In the genomic region with DNA sequence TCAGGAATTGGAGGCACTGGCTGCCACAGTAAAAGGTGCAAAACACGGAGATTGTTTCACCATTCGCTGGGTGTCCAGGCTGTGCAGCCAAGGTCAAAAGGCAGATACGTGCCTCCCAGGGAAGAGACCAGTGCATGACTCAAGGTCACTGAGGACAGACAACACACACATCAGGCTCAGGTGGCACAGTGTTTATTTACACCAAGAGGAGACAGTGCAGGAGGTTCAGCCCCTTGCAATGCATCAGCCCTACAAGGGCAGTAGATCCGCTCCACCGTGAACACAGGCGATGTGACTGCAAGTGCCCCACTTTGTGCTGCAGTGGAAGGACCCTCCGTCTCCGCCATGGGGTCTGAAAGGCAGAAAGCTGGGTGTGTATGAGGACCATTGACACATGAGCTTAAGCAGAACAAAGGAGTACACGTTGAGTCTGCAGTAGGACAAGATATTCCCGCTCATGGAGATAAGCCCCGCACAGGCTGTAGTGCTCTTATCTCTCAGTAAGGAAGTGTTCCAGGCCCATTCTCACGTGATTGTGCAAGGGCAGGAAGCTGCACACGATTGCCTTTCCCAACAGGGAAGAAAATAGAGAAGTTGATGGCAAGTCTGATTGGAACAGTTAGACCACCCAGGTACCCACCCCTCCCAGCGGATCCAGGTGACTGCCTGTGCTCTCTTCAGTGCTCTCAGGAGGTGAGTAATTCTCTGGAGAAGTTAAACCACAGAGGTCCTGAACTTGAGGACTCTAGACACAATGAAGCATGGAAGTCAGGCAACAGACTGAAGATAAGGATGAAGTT, we compare ENCODE assay signal across 1 cellular context.
TF ChIP-seq lines count a peak whose summit lies in the region.

No MANE protein-coding gene starts in this region.

TF ChIP-seq in HepG2, 621 proteins besides CTCF, POLR2A, EP300 and RAD21 (continued from another document and continues in another):
- TF ChIP-seq, protein P1, sequence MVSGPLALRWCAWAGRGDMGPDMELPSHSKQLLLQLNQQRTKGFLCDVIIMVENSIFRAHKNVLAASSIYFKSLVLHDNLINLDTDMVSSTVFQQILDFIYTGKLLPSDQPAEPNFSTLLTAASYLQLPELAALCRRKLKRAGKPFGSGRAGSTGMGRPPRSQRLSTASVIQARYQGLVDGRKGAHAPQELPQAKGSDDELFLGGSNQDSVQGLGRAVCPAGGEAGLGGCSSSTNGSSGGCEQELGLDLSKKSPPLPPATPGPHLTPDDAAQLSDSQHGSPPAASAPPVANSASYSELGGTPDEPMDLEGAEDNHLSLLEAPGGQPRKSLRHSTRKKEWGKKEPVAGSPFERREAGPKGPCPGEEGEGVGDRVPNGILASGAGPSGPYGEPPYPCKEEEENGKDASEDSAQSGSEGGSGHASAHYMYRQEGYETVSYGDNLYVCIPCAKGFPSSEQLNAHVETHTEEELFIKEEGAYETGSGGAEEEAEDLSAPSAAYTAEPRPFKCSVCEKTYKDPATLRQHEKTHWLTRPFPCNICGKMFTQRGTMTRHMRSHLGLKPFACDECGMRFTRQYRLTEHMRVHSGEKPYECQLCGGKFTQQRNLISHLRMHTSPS (CRISPR knock-in tag; IDR thresholded peaks at IDR 0.05; ENCODE audit: low read depth) = peak; percentile 99
- TF ChIP-seq ZFP90 (CRISPR knock-in tag; IDR thresholded peaks at IDR 0.05; ENCODE audit: borderline replicate concordance) (peak; percentile 73; the same call in 1 of the 2 replicates), FOXC1 (CRISPR knock-in tag; IDR thresholded peaks at IDR 0.05; ENCODE audit: borderline replicate concordance) (peak; percentile 84; the same call in 1 of the 2 replicates), HMGA1 (CRISPR knock-in tag; conservative IDR thresholded peaks at IDR 0.05) (no peak), KAT8 (CRISPR knock-in tag; IDR thresholded peaks at IDR 0.05) (peak; percentile 50; the same call in 1 of the 2 replicates), POLR2AphosphoS2 (IDR thresholded peaks at IDR 0.05; ENCODE audit: low read depth, low read length) (no peak), SMC3 (IDR thresholded peaks at IDR 0.05; ENCODE audit: low read length) (peak; percentile 32; the same call in 1 of the 2 replicates), ZBTB20 (CRISPR knock-in tag; IDR thresholded peaks at IDR 0.05; ENCODE audit: borderline replicate concordance, low read depth) (peak; percentile 85), POGZ (CRISPR knock-in tag; IDR thresholded peaks at IDR 0.05) (peak; percentile 87), TAF1 (CRISPR knock-in tag; IDR thresholded peaks at IDR 0.05) (no peak), RNF2 (conservative IDR thresholded peaks at IDR 0.05; ENCODE audit: low read depth) (no peak), ZKSCAN8 (CRISPR knock-in tag; IDR thresholded peaks at IDR 0.05; ENCODE audit: borderline replicate concordance) (peak; percentile 86; the same call in 1 of the 2 replicates), ZNF367 (CRISPR knock-in tag; IDR thresholded peaks at IDR 0.05; ENCODE audit: borderline replicate concordance) (no peak), ZNF570 (CRISPR knock-in tag; IDR thresholded peaks at IDR 0.05; ENCODE audit: borderline replicate concordance) (no peak), ZNF510 (CRISPR knock-in tag; IDR thresholded peaks at IDR 0.05; ENCODE audit: low read depth) (no peak), ZNF749 (CRISPR knock-in tag; IDR thresholded peaks at IDR 0.05; ENCODE audit: borderline replicate concordance) (no peak), RELA (CRISPR knock-in tag; IDR thresholded peaks at IDR 0.05) (no peak), ZNF557 (CRISPR knock-in tag; IDR thresholded peaks at IDR 0.05) (no peak), SUZ12 (IDR thresholded peaks at IDR 0.05; ENCODE audit: low read depth, low read length) (no peak), SALL2 (CRISPR knock-in tag; IDR thresholded peaks at IDR 0.05) (no peak), PHF5A (CRISPR knock-in tag; IDR thresholded peaks at IDR 0.05; ENCODE audit: low read depth, unreplicated experiment) (peak; percentile 78), HHEX (CRISPR knock-in tag; IDR thresholded peaks at IDR 0.05) (no peak), ZNF629 (CRISPR knock-in tag; conservative IDR thresholded peaks at IDR 0.05) (no peak), ZSCAN22 (CRISPR knock-in tag; IDR thresholded peaks at IDR 0.05) (no peak), ZC3H4 (CRISPR knock-in tag; IDR thresholded peaks at IDR 0.05; ENCODE audit: borderline replicate concordance) (no peak), ZNF296 (CRISPR knock-in tag; conservative IDR thresholded peaks at IDR 0.05) (no peak), ZNF564 (CRISPR knock-in tag; IDR thresholded peaks at IDR 0.05) (peak; percentile 92), PPARG (CRISPR knock-in tag; conservative IDR thresholded peaks at IDR 0.05) (peak; percentile 57; the same call in 1 of the 2 replicates), ZBTB8A (CRISPR knock-in tag; IDR thresholded peaks at IDR 0.05; ENCODE audit: borderline replicate concordance, low read depth) (no peak), ZNF713 (CRISPR knock-in tag; IDR thresholded peaks at IDR 0.05) (no peak)
- TF ChIP-seq, protein P2, sequence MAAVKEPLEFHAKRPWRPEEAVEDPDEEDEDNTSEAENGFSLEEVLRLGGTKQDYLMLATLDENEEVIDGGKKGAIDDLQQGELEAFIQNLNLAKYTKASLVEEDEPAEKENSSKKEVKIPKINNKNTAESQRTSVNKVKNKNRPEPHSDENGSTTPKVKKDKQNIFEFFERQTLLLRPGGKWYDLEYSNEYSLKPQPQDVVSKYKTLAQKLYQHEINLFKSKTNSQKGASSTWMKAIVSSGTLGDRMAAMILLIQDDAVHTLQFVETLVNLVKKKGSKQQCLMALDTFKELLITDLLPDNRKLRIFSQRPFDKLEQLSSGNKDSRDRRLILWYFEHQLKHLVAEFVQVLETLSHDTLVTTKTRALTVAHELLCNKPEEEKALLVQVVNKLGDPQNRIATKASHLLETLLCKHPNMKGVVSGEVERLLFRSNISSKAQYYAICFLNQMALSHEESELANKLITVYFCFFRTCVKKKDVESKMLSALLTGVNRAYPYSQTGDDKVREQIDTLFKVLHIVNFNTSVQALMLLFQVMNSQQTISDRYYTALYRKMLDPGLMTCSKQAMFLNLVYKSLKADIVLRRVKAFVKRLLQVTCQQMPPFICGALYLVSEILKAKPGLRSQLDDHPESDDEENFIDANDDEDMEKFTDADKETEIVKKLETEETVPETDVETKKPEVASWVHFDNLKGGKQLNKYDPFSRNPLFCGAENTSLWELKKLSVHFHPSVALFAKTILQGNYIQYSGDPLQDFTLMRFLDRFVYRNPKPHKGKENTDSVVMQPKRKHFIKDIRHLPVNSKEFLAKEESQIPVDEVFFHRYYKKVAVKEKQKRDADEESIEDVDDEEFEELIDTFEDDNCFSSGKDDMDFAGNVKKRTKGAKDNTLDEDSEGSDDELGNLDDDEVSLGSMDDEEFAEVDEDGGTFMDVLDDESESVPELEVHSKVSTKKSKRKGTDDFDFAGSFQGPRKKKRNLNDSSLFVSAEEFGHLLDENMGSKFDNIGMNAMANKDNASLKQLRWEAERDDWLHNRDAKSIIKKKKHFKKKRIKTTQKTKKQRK (IDR thresholded peaks at IDR 0.05; ENCODE audit: low read length) = no peak
- TF ChIP-seq, protein P3, sequence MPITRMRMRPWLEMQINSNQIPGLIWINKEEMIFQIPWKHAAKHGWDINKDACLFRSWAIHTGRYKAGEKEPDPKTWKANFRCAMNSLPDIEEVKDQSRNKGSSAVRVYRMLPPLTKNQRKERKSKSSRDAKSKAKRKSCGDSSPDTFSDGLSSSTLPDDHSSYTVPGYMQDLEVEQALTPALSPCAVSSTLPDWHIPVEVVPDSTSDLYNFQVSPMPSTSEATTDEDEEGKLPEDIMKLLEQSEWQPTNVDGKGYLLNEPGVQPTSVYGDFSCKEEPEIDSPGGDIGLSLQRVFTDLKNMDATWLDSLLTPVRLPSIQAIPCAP (CRISPR knock-in tag; IDR thresholded peaks at IDR 0.05; ENCODE audit: low read depth) = no peak
- TF ChIP-seq, protein P4, sequence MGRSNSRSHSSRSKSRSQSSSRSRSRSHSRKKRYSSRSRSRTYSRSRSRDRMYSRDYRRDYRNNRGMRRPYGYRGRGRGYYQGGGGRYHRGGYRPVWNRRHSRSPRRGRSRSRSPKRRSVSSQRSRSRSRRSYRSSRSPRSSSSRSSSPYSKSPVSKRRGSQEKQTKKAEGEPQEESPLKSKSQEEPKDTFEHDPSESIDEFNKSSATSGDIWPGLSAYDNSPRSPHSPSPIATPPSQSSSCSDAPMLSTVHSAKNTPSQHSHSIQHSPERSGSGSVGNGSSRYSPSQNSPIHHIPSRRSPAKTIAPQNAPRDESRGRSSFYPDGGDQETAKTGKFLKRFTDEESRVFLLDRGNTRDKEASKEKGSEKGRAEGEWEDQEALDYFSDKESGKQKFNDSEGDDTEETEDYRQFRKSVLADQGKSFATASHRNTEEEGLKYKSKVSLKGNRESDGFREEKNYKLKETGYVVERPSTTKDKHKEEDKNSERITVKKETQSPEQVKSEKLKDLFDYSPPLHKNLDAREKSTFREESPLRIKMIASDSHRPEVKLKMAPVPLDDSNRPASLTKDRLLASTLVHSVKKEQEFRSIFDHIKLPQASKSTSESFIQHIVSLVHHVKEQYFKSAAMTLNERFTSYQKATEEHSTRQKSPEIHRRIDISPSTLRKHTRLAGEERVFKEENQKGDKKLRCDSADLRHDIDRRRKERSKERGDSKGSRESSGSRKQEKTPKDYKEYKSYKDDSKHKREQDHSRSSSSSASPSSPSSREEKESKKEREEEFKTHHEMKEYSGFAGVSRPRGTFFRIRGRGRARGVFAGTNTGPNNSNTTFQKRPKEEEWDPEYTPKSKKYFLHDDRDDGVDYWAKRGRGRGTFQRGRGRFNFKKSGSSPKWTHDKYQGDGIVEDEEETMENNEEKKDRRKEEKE (IDR thresholded peaks at IDR 0.05) = no peak
- TF ChIP-seq, protein P5, sequence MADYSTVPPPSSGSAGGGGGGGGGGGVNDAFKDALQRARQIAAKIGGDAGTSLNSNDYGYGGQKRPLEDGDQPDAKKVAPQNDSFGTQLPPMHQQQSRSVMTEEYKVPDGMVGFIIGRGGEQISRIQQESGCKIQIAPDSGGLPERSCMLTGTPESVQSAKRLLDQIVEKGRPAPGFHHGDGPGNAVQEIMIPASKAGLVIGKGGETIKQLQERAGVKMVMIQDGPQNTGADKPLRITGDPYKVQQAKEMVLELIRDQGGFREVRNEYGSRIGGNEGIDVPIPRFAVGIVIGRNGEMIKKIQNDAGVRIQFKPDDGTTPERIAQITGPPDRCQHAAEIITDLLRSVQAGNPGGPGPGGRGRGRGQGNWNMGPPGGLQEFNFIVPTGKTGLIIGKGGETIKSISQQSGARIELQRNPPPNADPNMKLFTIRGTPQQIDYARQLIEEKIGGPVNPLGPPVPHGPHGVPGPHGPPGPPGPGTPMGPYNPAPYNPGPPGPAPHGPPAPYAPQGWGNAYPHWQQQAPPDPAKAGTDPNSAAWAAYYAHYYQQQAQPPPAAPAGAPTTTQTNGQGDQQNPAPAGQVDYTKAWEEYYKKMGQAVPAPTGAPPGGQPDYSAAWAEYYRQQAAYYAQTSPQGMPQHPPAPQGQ (CRISPR knock-in tag; IDR thresholded peaks at IDR 0.05; ENCODE audit: borderline replicate concordance) = no peak; the same call in 1 of the 2 replicates
- TF ChIP-seq, protein P6, sequence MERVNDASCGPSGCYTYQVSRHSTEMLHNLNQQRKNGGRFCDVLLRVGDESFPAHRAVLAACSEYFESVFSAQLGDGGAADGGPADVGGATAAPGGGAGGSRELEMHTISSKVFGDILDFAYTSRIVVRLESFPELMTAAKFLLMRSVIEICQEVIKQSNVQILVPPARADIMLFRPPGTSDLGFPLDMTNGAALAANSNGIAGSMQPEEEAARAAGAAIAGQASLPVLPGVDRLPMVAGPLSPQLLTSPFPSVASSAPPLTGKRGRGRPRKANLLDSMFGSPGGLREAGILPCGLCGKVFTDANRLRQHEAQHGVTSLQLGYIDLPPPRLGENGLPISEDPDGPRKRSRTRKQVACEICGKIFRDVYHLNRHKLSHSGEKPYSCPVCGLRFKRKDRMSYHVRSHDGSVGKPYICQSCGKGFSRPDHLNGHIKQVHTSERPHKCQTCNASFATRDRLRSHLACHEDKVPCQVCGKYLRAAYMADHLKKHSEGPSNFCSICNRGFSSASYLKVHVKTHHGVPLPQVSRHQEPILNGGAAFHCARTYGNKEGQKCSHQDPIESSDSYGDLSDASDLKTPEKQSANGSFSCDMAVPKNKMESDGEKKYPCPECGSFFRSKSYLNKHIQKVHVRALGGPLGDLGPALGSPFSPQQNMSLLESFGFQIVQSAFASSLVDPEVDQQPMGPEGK (CRISPR knock-in tag; IDR thresholded peaks at IDR 0.05) = peak; percentile 15; the same call in 1 of the 2 replicates
- TF ChIP-seq, protein P7, sequence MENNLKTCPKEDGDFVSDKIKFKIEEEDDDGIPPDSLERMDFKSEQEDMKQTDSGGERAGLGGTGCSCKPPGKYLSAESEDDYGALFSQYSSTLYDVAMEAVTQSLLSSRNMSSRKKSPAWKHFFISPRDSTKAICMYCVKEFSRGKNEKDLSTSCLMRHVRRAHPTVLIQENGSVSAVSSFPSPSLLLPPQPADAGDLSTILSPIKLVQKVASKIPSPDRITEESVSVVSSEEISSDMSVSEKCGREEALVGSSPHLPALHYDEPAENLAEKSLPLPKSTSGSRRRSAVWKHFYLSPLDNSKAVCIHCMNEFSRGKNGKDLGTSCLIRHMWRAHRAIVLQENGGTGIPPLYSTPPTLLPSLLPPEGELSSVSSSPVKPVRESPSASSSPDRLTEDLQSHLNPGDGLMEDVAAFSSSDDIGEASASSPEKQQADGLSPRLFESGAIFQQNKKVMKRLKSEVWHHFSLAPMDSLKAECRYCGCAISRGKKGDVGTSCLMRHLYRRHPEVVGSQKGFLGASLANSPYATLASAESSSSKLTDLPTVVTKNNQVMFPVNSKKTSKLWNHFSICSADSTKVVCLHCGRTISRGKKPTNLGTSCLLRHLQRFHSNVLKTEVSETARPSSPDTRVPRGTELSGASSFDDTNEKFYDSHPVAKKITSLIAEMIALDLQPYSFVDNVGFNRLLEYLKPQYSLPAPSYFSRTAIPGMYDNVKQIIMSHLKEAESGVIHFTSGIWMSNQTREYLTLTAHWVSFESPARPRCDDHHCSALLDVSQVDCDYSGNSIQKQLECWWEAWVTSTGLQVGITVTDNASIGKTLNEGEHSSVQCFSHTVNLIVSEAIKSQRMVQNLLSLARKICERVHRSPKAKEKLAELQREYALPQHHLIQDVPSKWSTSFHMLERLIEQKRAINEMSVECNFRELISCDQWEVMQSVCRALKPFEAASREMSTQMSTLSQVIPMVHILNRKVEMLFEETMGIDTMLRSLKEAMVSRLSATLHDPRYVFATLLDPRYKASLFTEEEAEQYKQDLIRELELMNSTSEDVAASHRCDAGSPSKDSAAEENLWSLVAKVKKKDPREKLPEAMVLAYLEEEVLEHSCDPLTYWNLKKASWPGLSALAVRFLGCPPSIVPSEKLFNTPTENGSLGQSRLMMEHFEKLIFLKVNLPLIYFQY (CRISPR knock-in tag; IDR thresholded peaks at IDR 0.05; ENCODE audit: borderline replicate concordance) = no peak
- TF ChIP-seq, protein P8, sequence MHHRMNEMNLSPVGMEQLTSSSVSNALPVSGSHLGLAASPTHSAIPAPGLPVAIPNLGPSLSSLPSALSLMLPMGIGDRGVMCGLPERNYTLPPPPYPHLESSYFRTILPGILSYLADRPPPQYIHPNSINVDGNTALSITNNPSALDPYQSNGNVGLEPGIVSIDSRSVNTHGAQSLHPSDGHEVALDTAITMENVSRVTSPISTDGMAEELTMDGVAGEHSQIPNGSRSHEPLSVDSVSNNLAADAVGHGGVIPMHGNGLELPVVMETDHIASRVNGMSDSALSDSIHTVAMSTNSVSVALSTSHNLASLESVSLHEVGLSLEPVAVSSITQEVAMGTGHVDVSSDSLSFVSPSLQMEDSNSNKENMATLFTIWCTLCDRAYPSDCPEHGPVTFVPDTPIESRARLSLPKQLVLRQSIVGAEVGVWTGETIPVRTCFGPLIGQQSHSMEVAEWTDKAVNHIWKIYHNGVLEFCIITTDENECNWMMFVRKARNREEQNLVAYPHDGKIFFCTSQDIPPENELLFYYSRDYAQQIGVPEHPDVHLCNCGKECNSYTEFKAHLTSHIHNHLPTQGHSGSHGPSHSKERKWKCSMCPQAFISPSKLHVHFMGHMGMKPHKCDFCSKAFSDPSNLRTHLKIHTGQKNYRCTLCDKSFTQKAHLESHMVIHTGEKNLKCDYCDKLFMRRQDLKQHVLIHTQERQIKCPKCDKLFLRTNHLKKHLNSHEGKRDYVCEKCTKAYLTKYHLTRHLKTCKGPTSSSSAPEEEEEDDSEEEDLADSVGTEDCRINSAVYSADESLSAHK (CRISPR knock-in tag; IDR thresholded peaks at IDR 0.05; ENCODE audit: borderline replicate concordance) = no peak
